In genomic region chr10:82591421-82591820, GRCh38 we compare ENCODE assay signal across 31 cellular contexts.
"Had no signal": no experiment of that assay in that cellular context is flagged by ENCODE, and none has a peak within 500 bp of the region (broad histone marks: within the 10 kb centered on the region; RNA-seq: fewer than 3 reads in every experiment).

No MANE protein-coding gene starts in this region.

- DNase-seq: activated CD4-positive, alpha-beta memory T cell treated with anti-CD3 and anti-CD28 coated beads for 36 hours; activated CD4-positive, alpha-beta T cell treated with anti-CD3 and anti-CD28 coated beads for 36 hours; activated CD4-positive, alpha-beta T cell treated with anti-CD3 and anti-CD28 coated beads, Interleukin-2, amount 10 ng/mL, durations not matched to agents 24 days and 14 days; activated CD4-positive, CD25-positive, alpha-beta regulatory T cell; activated CD4-positive, CD25-positive, alpha-beta regulatory T cell treated with anti-CD3 and anti-CD28 coated beads, Interleukin-2, amount 50 U/mL, for 72 hours; activated CD8-positive, alpha-beta memory T cell treated with anti-CD3 and anti-CD28 coated beads, Interleukin-2, amount 10 ng/mL, durations not matched to agents 7 days and 5 days; activated CD8-positive, alpha-beta memory T cell treated with anti-CD3 and anti-CD28 coated beads, Interleukin-2, amount 50 U/mL, for 4 hours; activated CD8-positive, alpha-beta T cell treated with anti-CD3 and anti-CD28 coated beads, Interleukin-2, amount 10 ng/mL, durations not matched to agents 7 days and 5 days; activated effector memory CD4-positive, alpha-beta T cell treated with anti-CD3 and anti-CD28 coated beads, Interleukin-2, amount 50 U/mL, for 16 hours; activated naive CD4-positive, alpha-beta T cell treated with anti-CD3 and anti-CD28 coated beads for 36 hours; activated naive CD8-positive, alpha-beta T cell treated with anti-CD3 and anti-CD28 coated beads for 36 hours; activated naive CD8-positive, alpha-beta T cell treated with anti-CD3 and anti-CD28 coated beads, Interleukin-2, amount 50 U/mL, for 24 hours; activated T-cell treated with anti-CD3 and anti-CD28 coated beads, Interleukin-2, amount 50 U/mL, for 1 hour; activated T-cell treated with anti-CD3 and anti-CD28 coated beads, Interleukin-2, amount 50 U/mL, for 48 hours; adrenal gland; amygdala; aorta; central memory CD4-positive, alpha-beta T cell; cerebellar nuclear complex; colonic mucosa; effector CD8-positive, alpha-beta T cell; foreskin fibroblast; T-helper 2 cell had no signal

- H3K27ac Mint-ChIP-seq: activated CD4-positive, alpha-beta memory T cell treated with anti-CD3 and anti-CD28 coated beads for 36 hours; activated CD4-positive, alpha-beta T cell treated with anti-CD3 and anti-CD28 coated beads for 36 hours; activated CD4-positive, alpha-beta T cell treated with anti-CD3 and anti-CD28 coated beads, Interleukin-2, amount 10 ng/mL, durations not matched to agents 24 days and 14 days; activated CD8-positive, alpha-beta memory T cell treated with anti-CD3 and anti-CD28 coated beads, Interleukin-2, amount 10 ng/mL, durations not matched to agents 7 days and 5 days; activated CD8-positive, alpha-beta T cell treated with anti-CD3 and anti-CD28 coated beads, Interleukin-2, amount 10 ng/mL, durations not matched to agents 7 days and 5 days; activated naive CD4-positive, alpha-beta T cell treated with anti-CD3 and anti-CD28 coated beads for 36 hours; activated naive CD4-positive, alpha-beta T cell treated with anti-CD3 and anti-CD28 coated beads, Interleukin-2, amount 50 U/mL, for 24 hours; activated naive CD8-positive, alpha-beta T cell treated with anti-CD3 and anti-CD28 coated beads for 36 hours; activated naive CD8-positive, alpha-beta T cell treated with anti-CD3 and anti-CD28 coated beads, Interleukin-2, amount 50 U/mL, for 24 hours; activated T-helper 1 cell treated with anti-CD3 and anti-CD28 coated beads, Interleukin-12 subunit alpha, Interleukin-12 subunit beta, Interleukin-2, Interleukin-4 antibody, amounts not matched to agents 30 ng/mL and 10 ng/mL and 1 ng/mL, durations not matched to agents 14 hours and 24 hours and 36 hours; activated T-helper 2 cell treated with anti-CD3 and anti-CD28 coated beads, Interferon-gamma antibody, Interleukin-2, Interleukin-4, amounts not matched to agents 10 μg/mL and 5 μg/mL and 100 μg/mL, durations not matched to agents 14 hours and 24 hours and 36 hours; brain had no signal

- H3K4me3 Mint-ChIP-seq: activated CD4-positive, alpha-beta memory T cell treated with anti-CD3 and anti-CD28 coated beads for 36 hours; activated CD4-positive, alpha-beta T cell treated with anti-CD3 and anti-CD28 coated beads for 36 hours; activated CD4-positive, alpha-beta T cell treated with anti-CD3 and anti-CD28 coated beads, Interleukin-2, amount 10 ng/mL, durations not matched to agents 24 days and 14 days; activated CD8-positive, alpha-beta memory T cell treated with anti-CD3 and anti-CD28 coated beads, Interleukin-2, amount 10 ng/mL, durations not matched to agents 7 days and 5 days; activated CD8-positive, alpha-beta T cell treated with anti-CD3 and anti-CD28 coated beads, Interleukin-2, amount 10 ng/mL, durations not matched to agents 7 days and 5 days; activated naive CD4-positive, alpha-beta T cell treated with anti-CD3 and anti-CD28 coated beads for 36 hours; activated naive CD4-positive, alpha-beta T cell treated with anti-CD3 and anti-CD28 coated beads, Interleukin-2, amount 50 U/mL, for 24 hours; activated naive CD8-positive, alpha-beta T cell treated with anti-CD3 and anti-CD28 coated beads for 36 hours; activated naive CD8-positive, alpha-beta T cell treated with anti-CD3 and anti-CD28 coated beads, Interleukin-2, amount 50 U/mL, for 24 hours; activated T-helper 1 cell treated with anti-CD3 and anti-CD28 coated beads, Interleukin-12 subunit alpha, Interleukin-12 subunit beta, Interleukin-2, Interleukin-4 antibody, amounts not matched to agents 30 ng/mL and 10 ng/mL and 1 ng/mL, durations not matched to agents 14 hours and 24 hours and 36 hours; brain had no signal

- H3K27me3 Mint-ChIP-seq: activated CD4-positive, alpha-beta memory T cell treated with anti-CD3 and anti-CD28 coated beads for 36 hours; activated CD4-positive, alpha-beta T cell treated with anti-CD3 and anti-CD28 coated beads for 36 hours; activated CD4-positive, alpha-beta T cell treated with anti-CD3 and anti-CD28 coated beads, Interleukin-2, amount 10 ng/mL, durations not matched to agents 24 days and 14 days; activated CD8-positive, alpha-beta memory T cell treated with anti-CD3 and anti-CD28 coated beads, Interleukin-2, amount 10 ng/mL, durations not matched to agents 7 days and 5 days; activated naive CD4-positive, alpha-beta T cell treated with anti-CD3 and anti-CD28 coated beads, Interleukin-2, amount 50 U/mL, for 24 hours; activated naive CD8-positive, alpha-beta T cell treated with anti-CD3 and anti-CD28 coated beads for 36 hours; activated naive CD8-positive, alpha-beta T cell treated with anti-CD3 and anti-CD28 coated beads, Interleukin-2, amount 50 U/mL, for 24 hours; brain had no signal

- H3K27me3 ChIP-seq: adrenal gland, breast epithelium, cardiac muscle cell, colonic mucosa had no signal

- FAIRE-seq: frontal cortex had no signal

- H3K36me3 ChIP-seq: adrenal gland, breast epithelium, cardiac muscle cell, colonic mucosa had no signal

- H3K4me3 ChIP-seq: adrenal gland, breast epithelium, cardiac muscle cell, colonic mucosa had no signal

- H3K9me3 Mint-ChIP-seq: activated CD4-positive, alpha-beta T cell treated with anti-CD3 and anti-CD28 coated beads, Interleukin-2, amount 10 ng/mL, durations not matched to agents 24 days and 14 days; activated T-helper 1 cell treated with anti-CD3 and anti-CD28 coated beads, Interleukin-12 subunit alpha, Interleukin-12 subunit beta, Interleukin-2, Interleukin-4 antibody, amounts not matched to agents 30 ng/mL and 10 ng/mL and 1 ng/mL, durations not matched to agents 14 hours and 24 hours and 36 hours; brain had no signal

- H3K9me3 ChIP-seq: adrenal gland, breast epithelium, colonic mucosa had no signal

- H3K27ac ChIP-seq: breast epithelium, cardiac muscle cell, colonic mucosa had no signal

- ATAC-seq: activated CD4-positive, alpha-beta T cell treated with anti-CD3 and anti-CD28 coated beads for 36 hours; activated CD8-positive, alpha-beta memory T cell treated with anti-CD3 and anti-CD28 coated beads, Interleukin-2, amount 10 ng/mL, durations not matched to agents 7 days and 5 days; activated CD8-positive, alpha-beta T cell treated with anti-CD3 and anti-CD28 coated beads, Interleukin-2, amount 10 ng/mL, durations not matched to agents 7 days and 5 days; activated naive CD8-positive, alpha-beta T cell treated with anti-CD3 and anti-CD28 coated beads, Interleukin-2, amount 50 U/mL, for 24 hours; esophagus mucosa had no signal

- H3K4me1 Mint-ChIP-seq: activated CD4-positive, alpha-beta T cell treated with anti-CD3 and anti-CD28 coated beads for 36 hours; activated CD4-positive, alpha-beta T cell treated with anti-CD3 and anti-CD28 coated beads, Interleukin-2, amount 10 ng/mL, durations not matched to agents 24 days and 14 days; activated CD8-positive, alpha-beta memory T cell treated with anti-CD3 and anti-CD28 coated beads, Interleukin-2, amount 10 ng/mL, durations not matched to agents 7 days and 5 days; activated naive CD4-positive, alpha-beta T cell treated with anti-CD3 and anti-CD28 coated beads, Interleukin-2, amount 50 U/mL, for 24 hours; activated naive CD8-positive, alpha-beta T cell treated with anti-CD3 and anti-CD28 coated beads for 36 hours; activated naive CD8-positive, alpha-beta T cell treated with anti-CD3 and anti-CD28 coated beads, Interleukin-2, amount 50 U/mL, for 24 hours; brain had no signal

- H3K36me3 Mint-ChIP-seq: activated CD4-positive, alpha-beta memory T cell treated with anti-CD3 and anti-CD28 coated beads for 36 hours; activated CD8-positive, alpha-beta memory T cell treated with anti-CD3 and anti-CD28 coated beads, Interleukin-2, amount 10 ng/mL, durations not matched to agents 7 days and 5 days; activated naive CD4-positive, alpha-beta T cell treated with anti-CD3 and anti-CD28 coated beads, Interleukin-2, amount 50 U/mL, for 24 hours; activated naive CD8-positive, alpha-beta T cell treated with anti-CD3 and anti-CD28 coated beads for 36 hours; brain had no signal

- H3K4me1 ChIP-seq: breast epithelium, colonic mucosa had no signal
